Comparison of ENCODE assay signal across 1 cellular context in the genomic region with DNA sequence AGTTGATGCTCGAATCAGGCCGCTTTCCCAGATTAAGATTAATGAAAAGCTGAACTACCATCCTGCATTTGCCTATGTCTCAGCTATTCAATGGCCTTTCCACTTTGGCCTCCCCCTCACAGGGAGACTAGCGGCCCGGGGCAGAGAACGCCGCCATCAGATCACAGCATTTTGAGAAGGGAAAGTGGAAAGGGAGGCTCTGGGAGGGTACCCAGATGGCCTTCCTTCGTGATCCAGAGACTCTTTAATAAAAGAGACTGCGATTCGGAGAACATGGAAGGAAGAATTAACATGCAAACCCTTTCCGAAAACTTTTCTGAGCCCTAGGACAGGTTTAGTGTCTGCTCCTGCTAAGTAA.
TF ChIP-seq lines count a peak whose summit lies in the region.

No MANE protein-coding gene starts in this region.

TF ChIP-seq in H1, 55 proteins besides CTCF, POLR2A, EP300 and RAD21 (continued from another document):
- TF ChIP-seq CHD7 (IDR thresholded peaks at IDR 0.05; ENCODE audit: insufficient replicate concordance, low read length) (no peak), SP2 (IDR thresholded peaks at IDR 0.05; ENCODE audit: low read length) (no peak), TAF1 (IDR thresholded peaks at IDR 0.05; ENCODE audit: low read depth, low read length) (no peak), CEBPB (IDR thresholded peaks at IDR 0.05; ENCODE audit: low read depth, low read length) (no peak), GTF2F1 (IDR thresholded peaks at IDR 0.05; ENCODE audit: borderline replicate concordance, low read depth, low read length) (no peak), BACH1 (IDR thresholded peaks at IDR 0.05; ENCODE audit: low read length) (no peak), SAP30 (IDR thresholded peaks at IDR 0.05; ENCODE audit: insufficient read depth, insufficient replicate concordance, low read length) (no peak), SUZ12 (IDR thresholded peaks at IDR 0.05; ENCODE audit: low read length) (no peak)
- TF ChIP-seq, protein P1, sequence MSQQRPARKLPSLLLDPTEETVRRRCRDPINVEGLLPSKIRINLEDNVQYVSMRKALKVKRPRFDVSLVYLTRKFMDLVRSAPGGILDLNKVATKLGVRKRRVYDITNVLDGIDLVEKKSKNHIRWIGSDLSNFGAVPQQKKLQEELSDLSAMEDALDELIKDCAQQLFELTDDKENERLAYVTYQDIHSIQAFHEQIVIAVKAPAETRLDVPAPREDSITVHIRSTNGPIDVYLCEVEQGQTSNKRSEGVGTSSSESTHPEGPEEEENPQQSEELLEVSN (IDR thresholded peaks at IDR 0.05), result no peak
